Comparison of ENCODE assay signal across 8 cellular contexts in genomic region chr16:49620158-49620867, GRCh38.
DNase-seq lines count a peak whose midpoint lies in the region; ATAC-seq and TF ChIP-seq lines count a peak whose summit lies in the region.

No MANE protein-coding gene starts in this region.

- DNase-seq in dermis microvascular lymphatic vessel endothelial cell (ENCODE audit: low read depth in 2 of 2) = peak; percentile 15 to 55
- DNase-seq in medulla oblongata (ENCODE audit: extremely low spot score) = peak; percentile 30
- no peak for DNase-seq in upper lobe of right lung
- no peak for DNase-seq in NCI-H748 (lab: John Stamatoyannopoulos, UW; ENCODE audit: unreplicated experiment)
- no peak for DNase-seq in occipital lobe (lab: John Stamatoyannopoulos, UW)
- no peak for DNase-seq in stimulated activated CD4-positive, alpha-beta T cell treated with anti-CD3 and anti-CD28 coated beads, Interleukin-12 subunit alpha, Interleukin-12 subunit beta, amount 100 ng/mL, for 4 hours

- H3K4me3 ChIP-seq in HUES48 (ENCODE audit: low read depth, low read length) = no peak overlapping the region
- no peak overlapping the region for H3K4me3 ChIP-seq in upper lobe of right lung

- H3K9me3 ChIP-seq in HUES48 (ENCODE audit: control insufficient read depth, insufficient read depth, low read length) (no peaks in the 10 kb centered on the region), upper lobe of right lung (no peaks in the 10 kb centered on the region)

- no peak for TF ChIP-seq CTCF in upper lobe of right lung (IDR thresholded peaks at IDR 0.05)

- peak; percentile 38 for ATAC-seq in upper lobe of right lung
- ATAC-seq in HG03196 (IDR thresholded peaks at IDR 0.05; ENCODE audit: unreplicated experiment) = no peak

- intact Hi-C loops in upper lobe of right lung (cut with DNase I) = no loop called here

- H3K4me1 ChIP-seq in HUES48 (ENCODE audit: control insufficient read depth, insufficient read depth, low read length) (peaks cover 16% of the 10 kb centered on the region), upper lobe of right lung (no peaks in the 10 kb centered on the region)

- H3K27me3 ChIP-seq in HUES48 (ENCODE audit: control insufficient read depth, insufficient read depth, low read length) (no peaks in the 10 kb centered on the region), upper lobe of right lung (no peaks in the 10 kb centered on the region)

- peak overlapping the region; percentile 53 for H3K27ac ChIP-seq in HUES48 (ENCODE audit: low read depth, low read length)
- H3K27ac ChIP-seq in upper lobe of right lung = peak overlapping the region; percentile 36

- no peak overlapping the region for H3K9ac ChIP-seq in HUES48 (ENCODE audit: low read depth, low read length)

- H3K36me3 ChIP-seq in HUES48 (ENCODE audit: control insufficient read depth, insufficient read depth, low read length) = peaks cover under 1% of the 10 kb centered on the region; the same call in 1 of the 2 replicates
- no peaks in the 10 kb centered on the region for H3K36me3 ChIP-seq in upper lobe of right lung

Comparison
In these comparisons a context has a peak if more than half of its experiments do, and no peak if none do; other contexts are left out.
1. DNase-seq: peak in dermis microvascular lymphatic vessel endothelial cell (2 of 2) and medulla oblongata (single experiment); none in upper lobe of right lung (single experiment), NCI-H748 (single experiment), occipital lobe (single experiment) and stimulated activated CD4-positive, alpha-beta T cell treated with anti-CD3 and anti-CD28 coated beads, Interleukin-12 subunit alpha, Interleukin-12 subunit beta, amount 100 ng/mL, for 4 hours (single experiment).